In genomic region chr3:179401561-179401960, GRCh38 we compare ENCODE assay signal across 22 cellular contexts.
"Had no signal": no experiment of that assay in that cellular context is flagged by ENCODE, and none has a peak within 500 bp of the region (broad histone marks: within the 10 kb centered on the region; RNA-seq: fewer than 3 reads in every experiment).

No MANE protein-coding gene starts in this region.

- DNase-seq: activated CD4-positive, alpha-beta memory T cell treated with anti-CD3 and anti-CD28 coated beads, Interleukin-2, amount 10 ng/mL, durations not matched to agents 7 days and 5 days; activated CD4-positive, alpha-beta T cell treated with anti-CD3 and anti-CD28 coated beads, Interleukin-2, amount 50 U/mL, for 1 hour; activated CD4-positive, CD25-positive, alpha-beta regulatory T cell; activated CD8-positive, alpha-beta memory T cell treated with anti-CD3 and anti-CD28 coated beads, Interleukin-2, amount 50 U/mL, for 4 hours; activated naive CD4-positive, alpha-beta T cell treated with anti-CD3 and anti-CD28 coated beads, Interleukin-2, amount 50 U/mL, for 16 hours; activated naive CD8-positive, alpha-beta T cell treated with anti-CD3 and anti-CD28 coated beads, Interleukin-2, amount 10 ng/mL, durations not matched to agents 7 days and 5 days; activated T-cell treated with anti-CD3 and anti-CD28 coated beads, Interleukin-2, amount 50 U/mL, for 72 hours; adrenal gland; anterior cingulate cortex; brain microvascular endothelial cell; Kasumi-1; NCI-H1105 treated with DMSO at 0.1 percent for 48 hours; NCI-H1436 treated with DMSO at 0.1 percent for 48 hours; NCI-H187; NCI-H2081; NCI-H526 treated with DMSO at 0.1 percent for 48 hours; NCI-H82; T-helper 1 cell had no signal

- H3K9me3 Mint-ChIP-seq: activated CD4-positive, alpha-beta memory T cell treated with anti-CD3 and anti-CD28 coated beads, Interleukin-2, amount 10 ng/mL, durations not matched to agents 7 days and 5 days; activated naive CD8-positive, alpha-beta T cell treated with anti-CD3 and anti-CD28 coated beads, Interleukin-2, amount 10 ng/mL, durations not matched to agents 7 days and 5 days; activated T-cell treated with anti-CD3 and anti-CD28 coated beads, Interleukin-2, amount 50 U/mL, for 72 hours; activated T-helper 2 cell treated with anti-CD3 and anti-CD28 coated beads, Interferon-gamma antibody, Interleukin-2, Interleukin-4, amounts not matched to agents 10 μg/mL and 5 μg/mL and 100 μg/mL, durations not matched to agents 14 hours and 24 hours and 36 hours had no signal

- ATAC-seq: activated T-cell treated with anti-CD3 and anti-CD28 coated beads, Interleukin-2, amount 50 U/mL, for 72 hours had no signal

- H3K27me3 ChIP-seq: adrenal gland, brain microvascular endothelial cell, cardiac muscle cell had no signal

- H3K4me3 Mint-ChIP-seq: activated CD4-positive, alpha-beta memory T cell treated with anti-CD3 and anti-CD28 coated beads, Interleukin-2, amount 10 ng/mL, durations not matched to agents 7 days and 5 days; activated naive CD8-positive, alpha-beta T cell treated with anti-CD3 and anti-CD28 coated beads, Interleukin-2, amount 10 ng/mL, durations not matched to agents 7 days and 5 days; activated T-cell treated with anti-CD3 and anti-CD28 coated beads, Interleukin-2, amount 50 U/mL, for 72 hours had no signal

- H3K4me3 ChIP-seq: adrenal gland, cardiac muscle cell, SK-N-MC had no signal

- FAIRE-seq: colon had no signal

- H3K27me3 Mint-ChIP-seq: activated CD4-positive, alpha-beta memory T cell treated with anti-CD3 and anti-CD28 coated beads, Interleukin-2, amount 10 ng/mL, durations not matched to agents 7 days and 5 days; activated naive CD8-positive, alpha-beta T cell treated with anti-CD3 and anti-CD28 coated beads, Interleukin-2, amount 10 ng/mL, durations not matched to agents 7 days and 5 days had no signal

- H3K4me1 Mint-ChIP-seq: activated CD4-positive, alpha-beta memory T cell treated with anti-CD3 and anti-CD28 coated beads, Interleukin-2, amount 10 ng/mL, durations not matched to agents 7 days and 5 days had no signal

- H3K27ac Mint-ChIP-seq: activated CD4-positive, alpha-beta memory T cell treated with anti-CD3 and anti-CD28 coated beads, Interleukin-2, amount 10 ng/mL, durations not matched to agents 7 days and 5 days; activated naive CD8-positive, alpha-beta T cell treated with anti-CD3 and anti-CD28 coated beads, Interleukin-2, amount 10 ng/mL, durations not matched to agents 7 days and 5 days; activated T-cell treated with anti-CD3 and anti-CD28 coated beads, Interleukin-2, amount 50 U/mL, for 72 hours; activated T-helper 2 cell treated with anti-CD3 and anti-CD28 coated beads, Interferon-gamma antibody, Interleukin-2, Interleukin-4, amounts not matched to agents 10 μg/mL and 5 μg/mL and 100 μg/mL, durations not matched to agents 14 hours and 24 hours and 36 hours had no signal
